ENCODE assay signal across 8 cellular contexts in genomic region chr6:27836783-27837635, GRCh38.
DNase-seq lines count a peak whose midpoint lies in the region; ATAC-seq and TF ChIP-seq lines count a peak whose summit lies in the region.

No MANE protein-coding gene starts in this region.

- H3K27ac ChIP-seq in osteoblast (ENCODE audit: low read depth, low read length): peak overlapping the region; percentile 100

- H3K4me3 Mint-ChIP-seq in glutamatergic neuron (ENCODE audit: unreplicated experiment): no peak overlapping the region

- H3K9me3 Mint-ChIP-seq in glutamatergic neuron (ENCODE audit: unreplicated experiment): peaks cover 8% of the 10 kb centered on the region

- H3K27ac Mint-ChIP-seq in glutamatergic neuron (ENCODE audit: unreplicated experiment): no peak overlapping the region

- peaks cover 11% of the 10 kb centered on the region for H3K4me1 ChIP-seq in osteoblast (ENCODE audit: insufficient read depth, low read length)

- peaks cover 14% of the 10 kb centered on the region for H3K4me1 Mint-ChIP-seq in glutamatergic neuron (ENCODE audit: low read depth, unreplicated experiment)

- peak overlapping the region; percentile 11 for H2AFZ ChIP-seq in osteoblast (ENCODE audit: low read length)

- peak; percentile 36 for ATAC-seq in GM21619 (IDR thresholded peaks at IDR 0.05; ENCODE audit: unreplicated experiment)

- H3K27me3 ChIP-seq in MG63 (no peaks in the 10 kb centered on the region), osteoblast (ENCODE audit: insufficient read depth, low read length) (no peaks in the 10 kb centered on the region)

- no peaks in the 10 kb centered on the region for H3K9me3 ChIP-seq in MG63
- no peaks in the 10 kb centered on the region for H3K9me3 ChIP-seq in osteoblast (ENCODE audit: low read depth, low read length)

- H3K36me3 Mint-ChIP-seq in glutamatergic neuron (ENCODE audit: unreplicated experiment): no peaks in the 10 kb centered on the region

- H3K79me2 ChIP-seq in osteoblast (ENCODE audit: insufficient read depth, low read length): peaks cover 28% of the 10 kb centered on the region

- H3K36me3 ChIP-seq in MG63 (peaks cover 38% of the 10 kb centered on the region), osteoblast (ENCODE audit: insufficient read depth, low read length) (peaks cover 6% of the 10 kb centered on the region)

- peak; percentile 95 for DNase-seq in DMS114 treated with DMSO at 0.1 percent for 48 hours (lab: John Stamatoyannopoulos, UW; ENCODE audit: unreplicated experiment)
- DNase-seq in MG63: peak; percentile 96
- peak; percentile 96 for DNase-seq in RKO (ENCODE audit: low spot score)
- peak; percentile 59 for DNase-seq in activated naive CD4-positive, alpha-beta T cell treated with Interleukin-2 at 50 U/mL for 16 hours
- peak; percentile 49 for DNase-seq in glutamatergic neuron
- DNase-seq in osteoblast (ENCODE audit: insufficient read length, low spot score, missing footprints): peak; percentile 68
- no peak for DNase-seq in HuH-7 (ENCODE audit: low spot score)

- H3K4me2 ChIP-seq in osteoblast (ENCODE audit: insufficient read depth, low read length): peak overlapping the region; percentile 94

- peak overlapping the region; percentile 87 for H3K4me3 ChIP-seq in MG63
- H3K4me3 ChIP-seq in osteoblast (ENCODE audit: insufficient read depth, low read length): peak overlapping the region; percentile 83

- H3K27me3 Mint-ChIP-seq in glutamatergic neuron (ENCODE audit: unreplicated experiment): peaks cover 6% of the 10 kb centered on the region

- no peak for TF ChIP-seq CTCF in glutamatergic neuron (IDR thresholded peaks at IDR 0.05; ENCODE audit: partially characterized antibody, unreplicated experiment)
- TF ChIP-seq CTCF in osteoblast (IDR thresholded peaks at IDR 0.05; ENCODE audit: extremely low read depth, low read depth, low read length): no peak

- no peaks in the 10 kb centered on the region for H4K20me1 ChIP-seq in osteoblast (ENCODE audit: insufficient read depth, low read length)
